Comparison of ENCODE assay signal across 13 cellular contexts in the genomic region with DNA sequence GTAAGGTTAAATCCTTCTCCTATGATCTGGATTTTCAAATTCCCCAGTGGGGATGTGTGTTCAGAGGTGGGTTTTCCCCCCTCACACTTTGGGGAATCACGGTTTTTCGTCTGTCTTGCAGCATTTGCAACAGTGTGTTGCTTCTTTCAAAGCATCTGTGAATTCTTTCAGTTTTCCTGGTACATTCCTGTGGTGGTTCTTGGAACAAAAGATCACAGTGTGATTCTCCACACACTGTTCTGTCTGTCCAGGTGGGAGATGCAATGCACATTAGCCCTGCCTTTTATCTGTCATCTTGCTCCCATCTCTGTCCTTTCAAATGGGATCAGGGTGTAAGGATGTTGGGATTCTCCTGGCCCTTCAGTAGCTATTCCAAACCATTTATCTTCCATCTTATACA.
"Had no signal": no experiment of that assay in that cellular context is flagged by ENCODE, and none has a peak within 500 bp of the region (broad histone marks: within the 10 kb centered on the region; RNA-seq: fewer than 3 reads in every experiment).

No MANE protein-coding gene starts in this region.

- ATAC-seq: activated CD4-positive, alpha-beta T cell treated with anti-CD3 and anti-CD28 coated beads for 36 hours; activated naive CD4-positive, alpha-beta T cell treated with anti-CD3 and anti-CD28 coated beads, Interleukin-2, amount 50 U/mL, for 72 hours had no signal

- DNase-seq: activated CD4-positive, alpha-beta T cell treated with anti-CD3 and anti-CD28 coated beads for 36 hours; activated effector memory CD4-positive, alpha-beta T cell treated with Interleukin-2 at 50 U/mL for 16 hours; aorta; caudate nucleus; cortex of kidney; effector memory CD4-positive, alpha-beta T cell; hypothalamus; mesendoderm; SJCRH30; stimulated activated CD4-positive, alpha-beta T cell treated with anti-CD3 and anti-CD28 coated beads, Interleukin-4, amount 100 ng/mL, for 1 hour; stomach; T1000 had no signal

- H3K27me3 Mint-ChIP-seq: activated CD4-positive, alpha-beta T cell treated with anti-CD3 and anti-CD28 coated beads for 36 hours had no signal

- H3K4me3 Mint-ChIP-seq: activated CD4-positive, alpha-beta T cell treated with anti-CD3 and anti-CD28 coated beads for 36 hours had no signal
